In genomic region chr21:37074546-37074945, GRCh38 we compare ENCODE assay signal across 8 cellular contexts. TPM values are rescaled to one million over a fixed set of nuclear protein-coding genes. Genes with fewer than 3 reads are reported as not detected.
DNase-seq lines count a peak whose midpoint lies in the region; ATAC-seq and TF ChIP-seq lines count a peak whose summit lies in the region.

No MANE protein-coding gene starts in this region.

- ATAC-seq in SK-N-SH treated with all-trans-retinoic acid at 6 μM for 48 hours (no peak), HG03135 (IDR thresholded peaks at IDR 0.05; ENCODE audit: unreplicated experiment) (no peak)

- TF ChIP-seq EP300 in SK-N-SH (IDR thresholded peaks at IDR 0.05; ENCODE audit: borderline replicate concordance in 1 of 2, low read depth in 1 of 2, low read length in 1 of 2): no peak
- TF ChIP-seq EP300 in stomach (IDR thresholded peaks at IDR 0.05): no peak

- H3K27ac ChIP-seq in SK-N-SH (ENCODE audit: low read depth in 2 of 2, low read length in 1 of 2) (peak overlapping the region; percentile 76 to 88; a peak in 3 of 4 replicates), stomach (peak overlapping the region in 4 of 5 donors; percentile 96 to 99 (median 96))

- H3K9ac ChIP-seq in SK-N-SH: peak overlapping the region; percentile 83

- no peaks in the 10 kb centered on the region for H3K9me2 ChIP-seq in SK-N-SH

- H3K36me3 ChIP-seq in SK-N-SH (replicated peaks in 1 of 2; ENCODE audit: control insufficient read depth in 1 of 2, insufficient read depth in 2 of 2, low read length in 1 of 2): peaks cover 6 to 12% of the 10 kb centered on the region in 2 experiments
- H3K36me3 ChIP-seq in stomach: peaks cover 0 to 6% (median under 1%) of the 10 kb centered on the region in 4 donors

- TF ChIP-seq CTCF in SK-N-SH (IDR thresholded peaks at IDR 0.05) (no peak), WI38 (IDR thresholded peaks at IDR 0.05; ENCODE audit: low read depth, low read length) (no peak), stomach (IDR thresholded peaks at IDR 0.05) (no peak), GM13976 (IDR thresholded peaks at IDR 0.05; ENCODE audit: borderline replicate concordance, control extremely low read depth, extremely low read depth, insufficient read depth, missing control alignments) (no peak)

- H3K4me2 ChIP-seq in SK-N-SH: peak overlapping the region; percentile 91

- peak overlapping the region; percentile 76 to 98 for H3K4me3 ChIP-seq in SK-N-SH (ENCODE audit: low read depth in 2 of 2, low read length in 1 of 2)
- peak overlapping the region; percentile 91 for H3K4me3 ChIP-seq in WI38 (ENCODE audit: low read depth, low read length)
- H3K4me3 ChIP-seq in iPS-11a (ENCODE audit: low read depth, low read length): peak overlapping the region; percentile 72
- peak overlapping the region; percentile 76 to 94 (median 87) for H3K4me3 ChIP-seq in stomach

- H3K9me3 ChIP-seq in SK-N-SH: peaks cover 6% of the 10 kb centered on the region; the same call in 1 of the 2 replicates
- H3K9me3 ChIP-seq in stomach: no peaks in the 10 kb centered on the region

- H4K20me1 ChIP-seq in SK-N-SH (ENCODE audit: insufficient read depth): peaks cover 41% of the 10 kb centered on the region

- intact Hi-C loops in stomach (cut with DNase I; ENCODE audit: low total_unique reads): no loop called here

- no peak for DNase-seq in SK-N-SH
- DNase-seq in stomach: no peak
- no peak for DNase-seq in kidney tubule cell (ENCODE audit: low spot score)
- no peak for DNase-seq in GM13976 (ENCODE audit: low spot score)

- CTCF ChIA-PET in SK-N-SH (lab: Yijun Ruan, JAX): interaction anchor here (0.6 to 0.9 kb wide), 2 partner anchors 42 to 85 kb away, joined by 3 to 4 read pairs; no protein-coding TSS in a partner anchor

- POLR2A ChIA-PET in SK-N-SH (lab: Yijun Ruan, JAX): no interaction called here

- H3K4me1 ChIP-seq in SK-N-SH (ENCODE audit: control insufficient read depth in 1 of 2, insufficient read depth in 2 of 2, low read depth in 1 of 2, low read length in 1 of 2): peaks cover 0 to 21% of the 10 kb centered on the region in 2 experiments; a peak in 2 of 4 replicates
- H3K4me1 ChIP-seq in stomach: peaks cover 9 to 43% (median 28%) of the 10 kb centered on the region in 4 donors

- peaks cover 3% of the 10 kb centered on the region for H3F3A ChIP-seq in SK-N-SH (replicated peaks; ENCODE audit: insufficient read depth)

- no peak for TF ChIP-seq POLR2A in stomach (IDR thresholded peaks at IDR 0.05)

- no peak for TF ChIP-seq RAD21 in SK-N-SH (IDR thresholded peaks at IDR 0.05; ENCODE audit: low read length)

- WGBS in SK-N-SH (ENCODE audit: low lambda C conversion rate): 59% methylated on average over 9 of the region's 9 CpGs
- 12 to 30% (median 22%) methylated on average over 9 of the region's 9 CpGs for WGBS in stomach, 5 donors

- H3K27me3 ChIP-seq in SK-N-SH (ENCODE audit: insufficient read depth) (no peaks in the 10 kb centered on the region), stomach (no peaks in the 10 kb centered on the region)

- in situ Hi-C loops in GM13976 (cut with MboI; ENCODE audit: low sequenced_read_pairs, unreplicated experiment): no loop called here

- H2AFZ ChIP-seq in SK-N-SH (ENCODE audit: low read depth): peak overlapping the region; percentile 70

- H3K79me2 ChIP-seq in SK-N-SH (ENCODE audit: insufficient read depth): peaks cover 70% of the 10 kb centered on the region

TF ChIP-seq in SK-N-SH, 30 proteins besides CTCF, POLR2A, EP300 and RAD21 (continues in another document):
- no peak for TF ChIP-seq GATA2 (CRISPR knock-in tag; IDR thresholded peaks at IDR 0.05)
- TF ChIP-seq USF2 (IDR thresholded peaks at IDR 0.05; ENCODE audit: borderline replicate concordance, low read depth, low read length): no peak
- no peak for TF ChIP-seq FOXJ3 (CRISPR knock-in tag; IDR thresholded peaks at IDR 0.05)
- no peak for TF ChIP-seq MEF2A (IDR thresholded peaks at IDR 0.05; ENCODE audit: borderline replicate concordance, low read depth)
- TF ChIP-seq SMC3 (IDR thresholded peaks at IDR 0.05; ENCODE audit: low read depth, low read length): no peak
- no peak for TF ChIP-seq TEAD4 (IDR thresholded peaks at IDR 0.05; ENCODE audit: borderline replicate concordance, insufficient read depth)
- TF ChIP-seq EZH2phosphoT487 (IDR thresholded peaks at IDR 0.05; ENCODE audit: borderline replicate concordance, low read depth): no peak

TF ChIP-seq in SK-N-SH treated with all-trans-retinoic acid at 6 μM for 48 hours, 23 proteins besides CTCF, POLR2A, EP300 and RAD21 (continues in another document):
- no peak for TF ChIP-seq CSDC2 (CRISPR knock-in tag; IDR thresholded peaks at IDR 0.05)
- TF ChIP-seq ARNTL (CRISPR knock-in tag; IDR thresholded peaks at IDR 0.05; ENCODE audit: borderline replicate concordance, low read depth): no peak
- TF ChIP-seq OSR1 (CRISPR knock-in tag; IDR thresholded peaks at IDR 0.05): no peak
- TF ChIP-seq ZC3H10 (CRISPR knock-in tag; IDR thresholded peaks at IDR 0.05): no peak
- TF ChIP-seq TOX (CRISPR knock-in tag; IDR thresholded peaks at IDR 0.05; ENCODE audit: borderline replicate concordance): no peak
- no peak for TF ChIP-seq ZNF8 (CRISPR knock-in tag; IDR thresholded peaks at IDR 0.05)
- TF ChIP-seq ZFP30 (CRISPR knock-in tag; IDR thresholded peaks at IDR 0.05): no peak
- no peak for TF ChIP-seq BACH2 (CRISPR knock-in tag; IDR thresholded peaks at IDR 0.05; ENCODE audit: borderline replicate concordance)
- no peak for TF ChIP-seq CREB5 (CRISPR knock-in tag; IDR thresholded peaks at IDR 0.05; ENCODE audit: low read depth)
- no peak for TF ChIP-seq SNAI2 (CRISPR knock-in tag; IDR thresholded peaks at IDR 0.05)
- no peak for TF ChIP-seq CSRNP3 (CRISPR knock-in tag; IDR thresholded peaks at IDR 0.05)
- TF ChIP-seq TCF4 (CRISPR knock-in tag; IDR thresholded peaks at IDR 0.05; ENCODE audit: borderline replicate concordance): no peak
- no peak for TF ChIP-seq POU6F1 (CRISPR knock-in tag; IDR thresholded peaks at IDR 0.05; ENCODE audit: borderline replicate concordance, low read depth)
- TF ChIP-seq ZNF565 (CRISPR knock-in tag; conservative IDR thresholded peaks at IDR 0.05; ENCODE audit: low read depth): no peak

RNA-seq across cellular contexts. Expression of gene TTC3, which starts 1.5 kb away (rescaled TPM):
- polyA plus RNA-seq in SK-N-SH (2012; rRNA removed): 35.7 and 42.0 TPM in 2 replicates
- 40.0 and 42.7 TPM in 2 replicates for polyA plus RNA-seq in SK-N-SH (2012; cell fraction: cytosol; rRNA removed)
- 43.1 and 74.5 TPM in 2 replicates for polyA plus RNA-seq in SK-N-SH (2012; cell fraction: nucleus; rRNA removed)
- total RNA-seq in stomach: 100 to 1,000 TPM; 129 to 538 (median 165) TPM
- 10 to 100 TPM; 17.5 to 32.4 (median 32.3) TPM for polyA plus RNA-seq in stomach

RNA-seq across cellular contexts. Expression of gene PIGP, which starts 1.7 kb away (rescaled TPM):
- polyA plus RNA-seq in SK-N-SH (2012; rRNA removed) (28.3 and 34.7 TPM in 2 replicates), stomach (10 to 100 TPM; 24.7 to 37.9 (median 31.0) TPM)
- 41.9 and 52.0 TPM in 2 replicates for polyA plus RNA-seq in SK-N-SH (2012; cell fraction: cytosol; rRNA removed)
- polyA plus RNA-seq in SK-N-SH (2012; cell fraction: nucleus; rRNA removed): 15.0 and 19.0 TPM in 2 replicates
- total RNA-seq in stomach: 100 to 1,000 TPM in 1 of 5 donors, 10 to 100 TPM in 2, 1 to 10 TPM in 2; 7.0 to 115 (median 37.9) TPM
